Comparison of ENCODE assay signal across 25 cellular contexts in the genomic region with DNA sequence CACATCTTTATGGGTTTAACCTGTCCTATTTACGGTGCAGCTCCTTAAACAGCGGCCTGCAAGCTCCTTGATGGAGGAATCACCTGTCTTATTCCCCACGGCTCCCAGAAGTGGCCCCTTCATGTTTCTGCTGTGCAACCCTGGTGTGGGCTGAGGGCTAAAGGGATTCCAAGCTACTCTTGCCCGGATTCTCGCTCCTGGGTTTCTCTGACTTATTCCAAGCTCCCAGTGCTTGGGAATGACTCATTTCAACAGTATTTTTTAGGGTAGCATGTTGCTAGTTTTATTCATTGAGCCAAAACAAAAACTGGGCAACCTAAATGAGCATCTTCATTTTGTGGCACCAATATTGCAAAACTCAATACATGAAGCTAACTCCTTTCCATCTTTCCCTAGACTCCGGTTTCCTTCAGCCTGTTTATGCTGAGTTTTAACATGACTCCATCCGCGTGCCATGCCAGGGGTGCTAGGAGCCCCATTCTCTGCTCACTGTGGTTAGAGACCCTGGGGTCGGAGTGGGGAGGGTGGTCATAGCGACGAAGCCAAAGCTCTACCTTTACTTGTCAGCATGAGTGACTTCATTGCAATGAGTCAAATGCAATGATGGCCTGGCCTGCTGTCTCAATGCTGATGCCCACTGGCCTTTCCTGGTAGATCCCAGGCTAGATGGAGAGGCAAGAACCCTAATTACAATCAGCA.
"Had no signal": no experiment of that assay in that cellular context is flagged by ENCODE, and none has a peak within 500 bp of the region (broad histone marks: within the 10 kb centered on the region; RNA-seq: fewer than 3 reads in every experiment).

No MANE protein-coding gene starts in this region.

- DNase-seq: activated B cell treated with CpG ODN at 0.5 μM for 24 hours; activated CD4-positive, alpha-beta T cell treated with anti-CD3 and anti-CD28 coated beads for 36 hours; activated CD4-positive, alpha-beta T cell treated with anti-CD3 and anti-CD28 coated beads, Interleukin-2, amount 50 U/mL, for 48 hours; activated CD8-positive, alpha-beta memory T cell treated with anti-CD3 and anti-CD28 coated beads, Interleukin-2, amount 50 U/mL, for 48 hours; activated effector memory CD4-positive, alpha-beta T cell treated with Interleukin-2 at 50 U/mL for 16 hours; activated naive CD4-positive, alpha-beta T cell treated with anti-CD3 and anti-CD28 coated beads, Interleukin-2, amount 50 U/mL, for 16 hours; activated naive CD8-positive, alpha-beta T cell treated with anti-CD3 and anti-CD28 coated beads, Interleukin-2, amount 50 U/mL, for 24 hours; activated T-cell treated with anti-CD3 and anti-CD28 coated beads, Interleukin-2, amount 50 U/mL, for 72 hours; body of pancreas; cortex of kidney; foreskin melanocyte; hypothalamus; midbrain; right lobe of liver; small intestine; stimulated activated CD4-positive, alpha-beta T cell treated with anti-CD3 and anti-CD28 coated beads, Interleukin-2, amount 100 ng/mL, for 24 hours; stomach; T1000; transverse colon had no signal

- H3K27me3 Mint-ChIP-seq: activated B cell treated with CpG ODN at 0.5 μM for 24 hours; activated CD4-positive, alpha-beta T cell treated with anti-CD3 and anti-CD28 coated beads for 36 hours; activated naive CD8-positive, alpha-beta T cell treated with anti-CD3 and anti-CD28 coated beads, Interleukin-2, amount 50 U/mL, for 24 hours had no signal

- H2AFZ ChIP-seq: parathyroid adenoma had no signal

- ATAC-seq: activated CD4-positive, alpha-beta T cell treated with anti-CD3 and anti-CD28 coated beads for 36 hours; activated naive CD8-positive, alpha-beta T cell treated with anti-CD3 and anti-CD28 coated beads, Interleukin-2, amount 50 U/mL, for 24 hours; activated T-cell treated with anti-CD3 and anti-CD28 coated beads, Interleukin-2, amount 50 U/mL, for 72 hours; body of pancreas had no signal

- H3K9ac ChIP-seq: parathyroid adenoma had no signal

- H3K27ac Mint-ChIP-seq: activated B cell treated with CpG ODN at 0.5 μM for 24 hours; activated CD4-positive, alpha-beta T cell treated with anti-CD3 and anti-CD28 coated beads for 36 hours; activated naive CD8-positive, alpha-beta T cell treated with anti-CD3 and anti-CD28 coated beads, Interleukin-2, amount 50 U/mL, for 24 hours; activated T-cell treated with anti-CD3 and anti-CD28 coated beads, Interleukin-2, amount 50 U/mL, for 72 hours; nephron; stimulated activated effector memory CD8-positive, alpha-beta T cell treated with anti-CD3 and anti-CD28 coated beads, Interleukin-12 subunit alpha, Interleukin-12 subunit beta, amount 100 ng/mL, for 72 hours; T-helper 1 cell treated with Interleukin-12 subunit alpha and Interleukin-12 subunit beta and Interleukin-4 antibody, amounts not matched to agents 30 μg/mL and 1 μg/mL, for 36 hours had no signal

- H3K36me3 Mint-ChIP-seq: stimulated activated effector memory CD8-positive, alpha-beta T cell treated with anti-CD3 and anti-CD28 coated beads, Interleukin-12 subunit alpha, Interleukin-12 subunit beta, amount 100 ng/mL, for 72 hours had no signal

- H3K9me3 ChIP-seq: body of pancreas, right lobe of liver, stomach, suprapubic skin, transverse colon had no signal

- H3K4me1 Mint-ChIP-seq: activated B cell treated with CpG ODN at 0.5 μM for 24 hours; activated CD4-positive, alpha-beta T cell treated with anti-CD3 and anti-CD28 coated beads for 36 hours had no signal

- H3K4me1 ChIP-seq: body of pancreas, parathyroid adenoma, right lobe of liver, stomach, suprapubic skin, transverse colon had no signal

- H3K36me3 ChIP-seq: cardiac muscle cell, right lobe of liver, suprapubic skin, transverse colon had no signal

- H3K4me3 ChIP-seq: body of pancreas, cardiac muscle cell, right lobe of liver, stomach, suprapubic skin, transverse colon had no signal

- H3K79me2 ChIP-seq: parathyroid adenoma had no signal

- H3K27me3 ChIP-seq: body of pancreas, cardiac muscle cell, right lobe of liver, stomach, suprapubic skin, transverse colon had no signal

- H3K27ac ChIP-seq: body of pancreas, cardiac muscle cell, parathyroid adenoma, right lobe of liver, stomach, suprapubic skin, transverse colon had no signal

- H3K4me3 Mint-ChIP-seq: activated B cell treated with CpG ODN at 0.5 μM for 24 hours; activated CD4-positive, alpha-beta T cell treated with anti-CD3 and anti-CD28 coated beads for 36 hours; activated naive CD8-positive, alpha-beta T cell treated with anti-CD3 and anti-CD28 coated beads, Interleukin-2, amount 50 U/mL, for 24 hours; activated T-cell treated with anti-CD3 and anti-CD28 coated beads, Interleukin-2, amount 50 U/mL, for 72 hours; nephron; stimulated activated effector memory CD8-positive, alpha-beta T cell treated with anti-CD3 and anti-CD28 coated beads, Interleukin-12 subunit alpha, Interleukin-12 subunit beta, amount 100 ng/mL, for 72 hours; T-helper 1 cell treated with Interleukin-12 subunit alpha and Interleukin-12 subunit beta and Interleukin-4 antibody, amounts not matched to agents 30 μg/mL and 1 μg/mL, for 36 hours had no signal

- H3K9me3 Mint-ChIP-seq: activated B cell treated with CpG ODN at 0.5 μM for 24 hours; activated naive CD8-positive, alpha-beta T cell treated with anti-CD3 and anti-CD28 coated beads, Interleukin-2, amount 50 U/mL, for 24 hours; nephron; stimulated activated effector memory CD8-positive, alpha-beta T cell treated with anti-CD3 and anti-CD28 coated beads, Interleukin-12 subunit alpha, Interleukin-12 subunit beta, amount 100 ng/mL, for 72 hours; T-helper 1 cell treated with Interleukin-12 subunit alpha and Interleukin-12 subunit beta and Interleukin-4 antibody, amounts not matched to agents 30 μg/mL and 1 μg/mL, for 36 hours had no signal
